3 cellular contexts compared by ENCODE assay signal in the genomic region with DNA sequence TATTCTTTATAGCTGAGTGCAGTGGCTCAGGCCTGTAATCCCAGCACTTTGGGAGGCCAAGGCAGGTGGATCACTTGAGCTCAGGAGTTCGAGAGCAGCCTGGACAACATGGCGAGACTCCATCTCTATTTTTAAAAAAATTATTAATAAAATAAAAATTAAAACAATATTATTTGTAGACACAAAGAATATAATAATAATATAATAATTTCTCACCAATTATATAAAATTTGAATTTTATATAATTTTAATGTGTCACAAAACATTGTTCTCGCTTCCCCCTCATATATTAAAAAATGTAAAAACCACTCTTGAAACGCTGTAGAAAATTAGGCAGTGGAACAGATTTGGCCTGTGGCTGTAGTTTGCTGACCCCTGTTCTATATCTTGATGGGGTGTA.
"Had no signal": no experiment of that assay in that cellular context is flagged by ENCODE, and none has a peak within 500 bp of the region (broad histone marks: within the 10 kb centered on the region; RNA-seq: fewer than 3 reads in every experiment).

No MANE protein-coding gene starts in this region.

- DNase-seq: GDM1, GF-D8 had no signal

- H3K4me3 ChIP-seq: GM12878 had no signal

- ATAC-seq: GM12878 had no signal
